In the genomic region with DNA sequence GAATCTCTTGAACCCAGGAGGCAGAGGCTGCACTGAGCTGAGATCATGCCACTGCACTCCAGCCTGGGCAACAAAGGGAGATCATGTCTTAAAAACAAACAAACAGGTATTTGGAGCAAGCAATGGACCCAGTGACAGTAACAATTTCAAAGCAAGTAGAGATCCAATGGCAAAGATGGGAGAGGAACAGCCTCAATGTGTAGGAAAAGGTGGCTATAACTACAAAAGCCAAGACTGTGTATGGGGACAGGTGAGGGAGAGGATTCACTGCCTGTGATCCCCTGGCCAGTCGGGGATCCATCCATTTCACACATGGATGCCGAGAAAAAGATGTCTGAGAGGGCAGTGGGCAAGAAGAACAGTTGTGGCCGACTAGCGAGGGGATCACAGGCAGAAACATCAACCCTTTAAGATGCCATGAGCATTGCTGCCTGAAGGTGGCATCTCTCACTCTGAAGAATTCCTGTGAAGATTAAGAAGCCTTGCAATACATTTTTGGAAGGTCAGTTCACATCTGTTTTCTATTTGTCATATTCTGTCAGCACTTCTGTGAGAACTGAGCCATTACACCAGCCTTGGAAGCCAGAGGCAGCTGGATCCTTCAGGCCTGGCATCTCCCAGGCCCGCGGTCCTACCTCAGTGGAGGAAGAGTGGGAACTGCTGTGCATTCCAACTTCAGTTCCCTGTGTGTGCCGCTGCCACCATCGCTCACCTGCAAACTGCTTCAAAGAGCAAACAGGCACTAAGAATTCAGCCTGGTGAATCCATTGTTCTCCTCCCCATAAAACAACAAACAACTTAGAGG, we compare ENCODE assay signal across 8 cellular contexts. TPM values are rescaled to one million over a fixed set of nuclear protein-coding genes. Genes with fewer than 3 reads are reported as not detected.
DNase-seq lines count a peak whose midpoint lies in the region; ATAC-seq and TF ChIP-seq lines count a peak whose summit lies in the region.

No MANE protein-coding gene starts in this region.

- H3K36me3 ChIP-seq in H7 (replicated peaks; ENCODE audit: control insufficient read depth, insufficient read depth, low read length) (no peaks in the 10 kb centered on the region), Peyer's patch (no peaks in the 10 kb centered on the region), endocrine pancreas (ENCODE audit: control insufficient read depth, insufficient read depth, low read length) (no peaks in the 10 kb centered on the region), lower lobe of right lung (no peaks in the 10 kb centered on the region), vagina (no peaks in the 10 kb centered on the region)

- ATAC-seq in lower lobe of right lung, result peak; percentile 82 to 91
- no peak for ATAC-seq in HG03175 (IDR thresholded peaks at IDR 0.05; ENCODE audit: unreplicated experiment)

- no peak overlapping the region for H3K27ac Mint-ChIP-seq in Calu3 (ENCODE audit: unreplicated experiment)

- intact Hi-C loops in Calu3 (cut with micrococcal nuclease; ENCODE audit: unreplicated experiment), result loop anchor here (1.0 kb wide), 1 partner anchor 155 kb away; no protein-coding TSS in a partner anchor
- intact Hi-C loops in lower lobe of right lung (cut with DNase I), result no loop called here
- intact Hi-C loops in vagina (cut with DNase I), result loop anchor here (10.0 kb wide), 1 partner anchor 159 kb away; no protein-coding TSS in a partner anchor

- BruUV-seq in Calu3 (replicated peaks; lab: Mats Ljungman, UMichigan), result no TSS peak

- H3K27me3 Mint-ChIP-seq in Calu3 (ENCODE audit: unreplicated experiment), result no peaks in the 10 kb centered on the region

- H3K4me1 Mint-ChIP-seq in Calu3 (ENCODE audit: low read depth, unreplicated experiment), result peaks cover 19% of the 10 kb centered on the region

- H3K36me3 Mint-ChIP-seq in Calu3 (ENCODE audit: insufficient read depth, unreplicated experiment), result no peaks in the 10 kb centered on the region

- H3K27me3 ChIP-seq in H7 (ENCODE audit: control insufficient read depth, insufficient read depth, low read length) (no peaks in the 10 kb centered on the region), Peyer's patch (no peaks in the 10 kb centered on the region), endocrine pancreas (ENCODE audit: control insufficient read depth, insufficient read depth, low read length) (no peaks in the 10 kb centered on the region), lower lobe of right lung (ENCODE audit: low read depth) (no peaks in the 10 kb centered on the region), vagina (no peaks in the 10 kb centered on the region)

- H3K9me3 Mint-ChIP-seq in Calu3 (ENCODE audit: low read depth, unreplicated experiment), result peaks cover 3% of the 10 kb centered on the region

- H3K4me1 ChIP-seq in Peyer's patch, result no peaks in the 10 kb centered on the region
- no peaks in the 10 kb centered on the region for H3K4me1 ChIP-seq in endocrine pancreas (ENCODE audit: control insufficient read depth, insufficient read depth, low read length)
- peaks cover 12% of the 10 kb centered on the region for H3K4me1 ChIP-seq in lower lobe of right lung
- peaks cover 12% of the 10 kb centered on the region for H3K4me1 ChIP-seq in vagina

- H3K4me3 ChIP-seq in H7 (ENCODE audit: insufficient read depth, low read depth, low read length) (no peak overlapping the region), Peyer's patch (no peak overlapping the region), endocrine pancreas (ENCODE audit: control insufficient read depth, insufficient read depth, low read length) (peak overlapping the region; percentile 27), lower lobe of right lung (peak overlapping the region; percentile 10), vagina (no peak overlapping the region)

- TF ChIP-seq POLR2A in Peyer's patch (IDR thresholded peaks at IDR 0.05) (no peak), vagina (IDR thresholded peaks at IDR 0.05) (no peak)

- H3K27ac ChIP-seq in Peyer's patch, result no peak overlapping the region
- no peak overlapping the region for H3K27ac ChIP-seq in lower lobe of right lung
- H3K27ac ChIP-seq in vagina, result no peak overlapping the region

- CTCF ChIA-PET in Calu3 (lab: Charles Lee), result interaction anchor here (0.9 kb wide), 1 partner anchor 155 kb away, joined by 3 read pairs; no protein-coding TSS in a partner anchor

- peak overlapping the region; percentile 54 for H3K9ac ChIP-seq in endocrine pancreas (ENCODE audit: control insufficient read depth, insufficient read depth, low read length)

- H3K9me3 ChIP-seq in Peyer's patch, result no peaks in the 10 kb centered on the region
- no peaks in the 10 kb centered on the region for H3K9me3 ChIP-seq in endocrine pancreas (ENCODE audit: control insufficient read depth, low read length)
- H3K9me3 ChIP-seq in lower lobe of right lung, result no peaks in the 10 kb centered on the region
- no peaks in the 10 kb centered on the region for H3K9me3 ChIP-seq in vagina

- TF ChIP-seq CTCF in Calu3 (IDR thresholded peaks at IDR 0.05; ENCODE audit: unreplicated experiment) (peak; percentile 80), Peyer's patch (IDR thresholded peaks at IDR 0.05) (peak in 5 of 6 experiments; percentile 30 to 77 (median 68)), lower lobe of right lung (IDR thresholded peaks at IDR 0.05) (peak; percentile 66), vagina (IDR thresholded peaks at IDR 0.05) (peak; percentile 57 to 66 (median 57))

- no peak overlapping the region for H3K4me3 Mint-ChIP-seq in Calu3 (ENCODE audit: low read depth, unreplicated experiment)

- DNase-seq in Calu3 (peak; percentile 42), H7 (peak; percentile 44), Peyer's patch (peak in 1 of 3 donors; percentile 62), lower lobe of right lung (no peak), vagina (ENCODE audit: extremely low spot score in 2 of 2) (no peak), SKM-1 treated with dmso at 0.1 percent for 144 hours (lab: John Stamatoyannopoulos, UW; ENCODE audit: unreplicated experiment) (no peak)

RNA-seq across cellular contexts. Expression of a gene that starts 54.5 kb away (rescaled TPM):
- total RNA-seq in Calu3 (2022), result 27.5 and 34.5 TPM in 2 replicates
- 21.8 and 26.3 TPM in 2 replicates for total RNA-seq in H7 (2014; rRNA removed; shearing (Covaris generic))
- total RNA-seq in Peyer's patch, result 10 to 100 TPM; 14.6 to 64.4 (median 43.2) TPM
- 29.7 TPM for total RNA-seq in lower lobe of right lung
- total RNA-seq in vagina, result 44.0 TPM

RNA-seq across cellular contexts. Expression of a gene that starts 56.1 kb away (rescaled TPM):
- total RNA-seq in Calu3 (2022), result 34.9 and 38.9 TPM in 2 replicates
- total RNA-seq in H7 (2014; rRNA removed; shearing (Covaris generic)), result 45.8 and 57.9 TPM in 2 replicates
- 10 to 100 TPM in 3 of 4 donors, 1 to 10 TPM in 1; 7.8 to 29.0 (median 14.3) TPM for total RNA-seq in Peyer's patch
- 11.4 TPM for total RNA-seq in lower lobe of right lung
- total RNA-seq in vagina, result 6.1 TPM

Comparison
In these comparisons a context has a peak if more than half of its experiments do, and no peak if none do; other contexts are left out.
1. DNase-seq: peak in Calu3 (single experiment) and H7 (single experiment); none in lower lobe of right lung (single experiment), vagina (0 of 2) and SKM-1 treated with dmso at 0.1 percent for 144 hours (single experiment).
2. H3K4me3 ChIP-seq: peak in endocrine pancreas (single experiment) and lower lobe of right lung (single experiment); none in H7 (single experiment), Peyer's patch (0 of 4) and vagina (0 of 2).
3. Peak in every context shown above with its lines, with median percentiles within 50 percentile points of each other: CTCF ChIP-seq.